ENCODE assay signal across 22 cellular contexts in genomic region chr11:1967641-1968225, GRCh38. TPM values are rescaled to one million over a fixed set of nuclear protein-coding genes. Genes with fewer than 3 reads are reported as not detected.
"Had no signal": no experiment of that assay in that cellular context is flagged by ENCODE, and none has a peak within 500 bp of the region (broad histone marks: within the 10 kb centered on the region; RNA-seq: fewer than 3 reads in every experiment).

No MANE protein-coding gene starts in this region.

- H3K36me3 ChIP-seq: thyroid gland had no signal

- H3K27ac ChIP-seq: body of pancreas, hepatocyte, thyroid gland had no signal

- H3K4me3 ChIP-seq: body of pancreas, hepatocyte, thyroid gland had no signal

- DNase-seq: activated CD4-positive, alpha-beta memory T cell treated with anti-CD3 and anti-CD28 coated beads for 36 hours; activated CD4-positive, alpha-beta T cell treated with anti-CD3 and anti-CD28 coated beads for 48 hours; activated gamma-delta T cell; activated naive CD4-positive, alpha-beta T cell treated with anti-CD3 and anti-CD28 coated beads, Interleukin-2, amount 50 U/mL, for 16 hours; activated T-cell treated with anti-CD3 and anti-CD28 coated beads, Interleukin-2, amount 50 U/mL, for 48 hours; anterior cingulate cortex; caudate nucleus; effector CD4-positive, alpha-beta T cell; erythroblast; foreskin fibroblast; nephron progenitor cell; stimulated activated CD4-positive, alpha-beta T cell treated with anti-CD3 and anti-CD28 coated beads, Interleukin-1b, Interleukin-23, amount 100 ng/mL, for 48 hours; substantia nigra; SW 1271; T-helper 17 cell; thyroid gland had no signal

- ATAC-seq: T-helper 17 cell had no signal

- H3K9me3 ChIP-seq: body of pancreas, thyroid gland had no signal

- H3K27me3 ChIP-seq: body of pancreas, hepatocyte, thyroid gland had no signal

- H3K4me1 ChIP-seq: body of pancreas, thyroid gland had no signal

RNA-seq across cellular contexts. Expression of gene H19, which starts 29.9 kb away (rescaled TPM):
- total RNA-seq: activated CD4-positive, alpha-beta memory T cell treated with anti-CD3 and anti-CD28 coated beads for 36 hours; mononuclear cell; T-helper 17 cell had no signal

RNA-seq across cellular contexts. Expression of gene TNNT3, which starts 48.2 kb away (rescaled TPM):
- total RNA-seq: fibroblast of lung, glomerular endothelial cell, renal cortical epithelial cell had no signal
- polyA plus RNA-seq: fibroblast of lung had no signal
